ENCODE assay signal across 26 cellular contexts in genomic region chr17:7178973-7179316, GRCh38.
"Had no signal": no experiment of that assay in that cellular context is flagged by ENCODE, and none has a peak within 500 bp of the region (broad histone marks: within the 10 kb centered on the region; RNA-seq: fewer than 3 reads in every experiment).

No MANE protein-coding gene starts in this region.

- H3K9ac ChIP-seq: parathyroid adenoma had no signal

- ATAC-seq: activated naive CD8-positive, alpha-beta T cell treated with anti-CD3 and anti-CD28 coated beads, Interleukin-2, amount 50 U/mL, for 24 hours; foreskin keratinocyte; mucosa of descending colon; natural killer cell treated with Interleukin-12 subunit alpha and Interleukin-12 subunit beta and Interleukin-15 and Interleukin-18, amount 100 ng/mL, for 72 hours had no signal

- H3K4me3 ChIP-seq: esophagus muscularis mucosa, heart right ventricle, left lung, lung, mucosa of descending colon, right atrium auricular region, tibial nerve had no signal

- H3K27me3 ChIP-seq: right atrium auricular region had no signal

- DNase-seq: activated CD4-positive, alpha-beta memory T cell treated with anti-CD3 and anti-CD28 coated beads for 36 hours; activated CD4-positive, alpha-beta T cell treated with anti-CD3 and anti-CD28 coated beads, Interleukin-2, amount 10 ng/mL, durations not matched to agents 24 days and 14 days; activated CD4-positive, CD25-positive, alpha-beta regulatory T cell treated with anti-CD3 and anti-CD28 coated beads, Interleukin-2, amount 50 U/mL, for 72 hours; activated CD8-positive, alpha-beta memory T cell treated with anti-CD3 and anti-CD28 coated beads, Interleukin-2, amount 50 U/mL, for 48 hours; activated naive CD8-positive, alpha-beta T cell treated with anti-CD3 and anti-CD28 coated beads, Interleukin-2, amount 50 U/mL, for 24 hours; activated T-cell treated with anti-CD3 and anti-CD28 coated beads, Interleukin-2, amount 50 U/mL, for 24 hours; amygdala; effector CD4-positive, alpha-beta T cell; foreskin keratinocyte; heart right ventricle; left lung; mesendoderm; mucosa of descending colon; occipital lobe; spleen; stimulated activated naive CD4-positive, alpha-beta T cell treated with Interleukin-2 at 50 U/mL for 16 hours; T-helper 9 cell; WERI-Rb-1 had no signal

- H3K9me3 ChIP-seq: esophagus muscularis mucosa, heart right ventricle, left lung, mucosa of descending colon, right atrium auricular region, spleen, tibial nerve had no signal

- H3K27ac Mint-ChIP-seq: activated CD4-positive, alpha-beta memory T cell treated with anti-CD3 and anti-CD28 coated beads for 36 hours; activated CD4-positive, alpha-beta T cell treated with anti-CD3 and anti-CD28 coated beads, Interleukin-2, amount 10 ng/mL, durations not matched to agents 24 days and 14 days; activated naive CD4-positive, alpha-beta T cell treated with anti-CD3 and anti-CD28 coated beads, Interleukin-2, amount 50 U/mL, for 24 hours; activated naive CD8-positive, alpha-beta T cell treated with anti-CD3 and anti-CD28 coated beads, Interleukin-2, amount 50 U/mL, for 24 hours; activated T-cell treated with anti-CD3 and anti-CD28 coated beads, Interleukin-2, amount 50 U/mL, for 24 hours; dendritic cell treated with granulocyte-macrophage colony-stimulating factor and Interleukin-4, amounts not matched to agents 40 ng/mL and 50 ng/mL, for 4 days; natural killer cell treated with Interleukin-12 subunit alpha and Interleukin-12 subunit beta and Interleukin-15 and Interleukin-18, amount 100 ng/mL, for 72 hours had no signal

- H3K27ac ChIP-seq: esophagus muscularis mucosa, foreskin keratinocyte, heart right ventricle, left lung, parathyroid adenoma, right atrium auricular region, spleen, tibial nerve, WERI-Rb-1 had no signal

- H3K27me3 Mint-ChIP-seq: activated naive CD4-positive, alpha-beta T cell treated with anti-CD3 and anti-CD28 coated beads, Interleukin-2, amount 50 U/mL, for 24 hours; activated T-cell treated with anti-CD3 and anti-CD28 coated beads, Interleukin-2, amount 50 U/mL, for 24 hours had no signal

- H3K4me1 ChIP-seq: foreskin keratinocyte had no signal

- H3K4me3 Mint-ChIP-seq: activated CD4-positive, alpha-beta memory T cell treated with anti-CD3 and anti-CD28 coated beads for 36 hours; dendritic cell treated with granulocyte-macrophage colony-stimulating factor and Interleukin-4, amounts not matched to agents 40 ng/mL and 50 ng/mL, for 4 days had no signal

- H3K9me3 Mint-ChIP-seq: activated CD4-positive, alpha-beta memory T cell treated with anti-CD3 and anti-CD28 coated beads for 36 hours; activated CD4-positive, alpha-beta T cell treated with anti-CD3 and anti-CD28 coated beads, Interleukin-2, amount 10 ng/mL, durations not matched to agents 24 days and 14 days; activated naive CD4-positive, alpha-beta T cell treated with anti-CD3 and anti-CD28 coated beads, Interleukin-2, amount 50 U/mL, for 24 hours; activated naive CD8-positive, alpha-beta T cell treated with anti-CD3 and anti-CD28 coated beads, Interleukin-2, amount 50 U/mL, for 24 hours; activated T-cell treated with anti-CD3 and anti-CD28 coated beads, Interleukin-2, amount 50 U/mL, for 24 hours; dendritic cell treated with granulocyte-macrophage colony-stimulating factor and Interleukin-4, amounts not matched to agents 40 ng/mL and 50 ng/mL, for 4 days; natural killer cell treated with Interleukin-12 subunit alpha and Interleukin-12 subunit beta and Interleukin-15 and Interleukin-18, amount 100 ng/mL, for 72 hours had no signal

- H3K36me3 ChIP-seq: esophagus muscularis mucosa, heart right ventricle, left lung, right atrium auricular region, spleen, tibial nerve had no signal

- H3K36me3 Mint-ChIP-seq: activated CD4-positive, alpha-beta memory T cell treated with anti-CD3 and anti-CD28 coated beads for 36 hours; activated naive CD4-positive, alpha-beta T cell treated with anti-CD3 and anti-CD28 coated beads, Interleukin-2, amount 50 U/mL, for 24 hours; natural killer cell treated with Interleukin-12 subunit alpha and Interleukin-12 subunit beta and Interleukin-15 and Interleukin-18, amount 100 ng/mL, for 72 hours had no signal
